8 cellular contexts compared by ENCODE assay signal in genomic region chr3:56801151-56801596, GRCh38. TPM values are rescaled to one million over a fixed set of nuclear protein-coding genes. Genes with fewer than 3 reads are reported as not detected.
DNase-seq lines count a peak whose midpoint lies in the region; ATAC-seq and TF ChIP-seq lines count a peak whose summit lies in the region.

No MANE protein-coding gene starts in this region.

- H3K4me1 ChIP-seq in cardiac muscle cell (ENCODE audit: low read depth) = peaks cover 3% of the 10 kb centered on the region

- H3K27me3 ChIP-seq in cardiac muscle cell = peaks cover 4% of the 10 kb centered on the region

- H3K9me3 Mint-ChIP-seq in activated T-helper 1 cell treated with anti-CD3 and anti-CD28 coated beads, Interleukin-12 subunit alpha, Interleukin-12 subunit beta, Interleukin-2, Interleukin-4 antibody, amounts not matched to agents 30 ng/mL and 10 ng/mL and 1 ng/mL, durations not matched to agents 14 hours and 24 hours and 36 hours = no peaks in the 10 kb centered on the region

- no peaks in the 10 kb centered on the region for H3K27me3 Mint-ChIP-seq in activated T-helper 1 cell treated with anti-CD3 and anti-CD28 coated beads, Interleukin-12 subunit alpha, Interleukin-12 subunit beta, Interleukin-2, Interleukin-4 antibody, amounts not matched to agents 30 ng/mL and 10 ng/mL and 1 ng/mL, durations not matched to agents 14 hours and 24 hours and 36 hours (ENCODE audit: insufficient read depth)

- DNase-seq in activated T-helper 1 cell treated with anti-CD3 and anti-CD28 coated beads, Interleukin-12 subunit alpha, Interleukin-12 subunit beta, Interleukin-2, Interleukin-4 antibody, amounts not matched to agents 30 ng/mL and 10 ng/mL and 1 ng/mL, durations not matched to agents 14 hours and 24 hours and 36 hours (ENCODE audit: low spot score) = peak; percentile 19
- no peak for DNase-seq in cardiac muscle cell (ENCODE audit: low read depth in 1 of 2, low spot score in 1 of 2)
- no peak for DNase-seq in retinal pigment epithelial cell (ENCODE audit: low read depth)
- no peak for DNase-seq in NCI-H1436 treated with DMSO at 0.1 percent for 48 hours (lab: John Stamatoyannopoulos, UW)
- no peak for DNase-seq in GF-D8 (lab: John Stamatoyannopoulos, UW)
- no peak for DNase-seq in ecto neural progenitor cell (ENCODE audit: low spot score)

- no peaks in the 10 kb centered on the region for H3K36me3 ChIP-seq in cardiac muscle cell

- no peaks in the 10 kb centered on the region for H3K9me3 ChIP-seq in cardiac muscle cell (ENCODE audit: low read depth)

- H3K4me3 ChIP-seq in GM08714 (ENCODE audit: low read length) (peak overlapping the region; percentile 69), cardiac muscle cell (peak overlapping the region; percentile 43), retinal pigment epithelial cell (ENCODE audit: low read length) (peak overlapping the region; percentile 97)

- H3K36me3 Mint-ChIP-seq in activated T-helper 1 cell treated with anti-CD3 and anti-CD28 coated beads, Interleukin-12 subunit alpha, Interleukin-12 subunit beta, Interleukin-2, Interleukin-4 antibody, amounts not matched to agents 30 ng/mL and 10 ng/mL and 1 ng/mL, durations not matched to agents 14 hours and 24 hours and 36 hours (ENCODE audit: low read depth) = peaks cover 20% of the 10 kb centered on the region

- H3K27ac Mint-ChIP-seq in activated T-helper 1 cell treated with anti-CD3 and anti-CD28 coated beads, Interleukin-12 subunit alpha, Interleukin-12 subunit beta, Interleukin-2, Interleukin-4 antibody, amounts not matched to agents 30 ng/mL and 10 ng/mL and 1 ng/mL, durations not matched to agents 14 hours and 24 hours and 36 hours = peak overlapping the region; percentile 92

- TF ChIP-seq CTCF in cardiac muscle cell (IDR thresholded peaks at IDR 0.05; ENCODE audit: low read depth, low read length) (no peak), retinal pigment epithelial cell (conservative IDR thresholded peaks at IDR 0.05; ENCODE audit: low read depth, low read length) (peak; percentile 6)

- intact Hi-C loops in activated T-helper 1 cell treated with anti-CD3 and anti-CD28 coated beads, Interleukin-12 subunit alpha, Interleukin-12 subunit beta, Interleukin-2, Interleukin-4 antibody, amounts not matched to agents 30 ng/mL and 10 ng/mL and 1 ng/mL, durations not matched to agents 14 hours and 24 hours and 36 hours (cut with micrococcal nuclease) = loop anchor here (5.0 kb wide), 2 partner anchors 244 to 796 kb away; partner anchors contain the start of genes ARF4 and CCDC66

- ATAC-seq in HG03354 (IDR thresholded peaks at IDR 0.05; ENCODE audit: poor library complexity, severe bottlenecking, unreplicated experiment) = peak; percentile 22

- H3K4me1 Mint-ChIP-seq in activated T-helper 1 cell treated with anti-CD3 and anti-CD28 coated beads, Interleukin-12 subunit alpha, Interleukin-12 subunit beta, Interleukin-2, Interleukin-4 antibody, amounts not matched to agents 30 ng/mL and 10 ng/mL and 1 ng/mL, durations not matched to agents 14 hours and 24 hours and 36 hours (ENCODE audit: low read depth) = peaks cover 58% of the 10 kb centered on the region

- H3K27ac ChIP-seq in cardiac muscle cell = no peak overlapping the region

- H3K4me3 Mint-ChIP-seq in activated T-helper 1 cell treated with anti-CD3 and anti-CD28 coated beads, Interleukin-12 subunit alpha, Interleukin-12 subunit beta, Interleukin-2, Interleukin-4 antibody, amounts not matched to agents 30 ng/mL and 10 ng/mL and 1 ng/mL, durations not matched to agents 14 hours and 24 hours and 36 hours = peak overlapping the region; percentile 95

RNA-seq across cellular contexts. Expression of gene ARHGEF3, which starts 0.6 kb away (rescaled TPM):
- 59.2 and 64.1 TPM in 2 replicates for total RNA-seq in activated T-helper 1 cell treated with anti-CD3 and anti-CD28 coated beads, Interleukin-12 subunit alpha, Interleukin-12 subunit beta, Interleukin-2, Interleukin-4 antibody, amounts not matched to agents 30 ng/mL and 10 ng/mL and 1 ng/mL, durations not matched to agents 14 hours and 24 hours and 36 hours
- 9.4 and 12.8 TPM in 2 replicates for total RNA-seq in cardiac muscle cell
- polyA plus RNA-seq in cardiac muscle cell = 9.3 and 10.3 TPM in 2 replicates

Comparison
In these comparisons a context has a peak if more than half of its experiments do, and no peak if none do; other contexts are left out.
1. H3K4me3 ChIP-seq: peak in every context shown above with its lines; median percentile 97 in retinal pigment epithelial cell; 69 in GM08714; 43 in cardiac muscle cell.